31 cellular contexts compared by ENCODE assay signal in the genomic region with DNA sequence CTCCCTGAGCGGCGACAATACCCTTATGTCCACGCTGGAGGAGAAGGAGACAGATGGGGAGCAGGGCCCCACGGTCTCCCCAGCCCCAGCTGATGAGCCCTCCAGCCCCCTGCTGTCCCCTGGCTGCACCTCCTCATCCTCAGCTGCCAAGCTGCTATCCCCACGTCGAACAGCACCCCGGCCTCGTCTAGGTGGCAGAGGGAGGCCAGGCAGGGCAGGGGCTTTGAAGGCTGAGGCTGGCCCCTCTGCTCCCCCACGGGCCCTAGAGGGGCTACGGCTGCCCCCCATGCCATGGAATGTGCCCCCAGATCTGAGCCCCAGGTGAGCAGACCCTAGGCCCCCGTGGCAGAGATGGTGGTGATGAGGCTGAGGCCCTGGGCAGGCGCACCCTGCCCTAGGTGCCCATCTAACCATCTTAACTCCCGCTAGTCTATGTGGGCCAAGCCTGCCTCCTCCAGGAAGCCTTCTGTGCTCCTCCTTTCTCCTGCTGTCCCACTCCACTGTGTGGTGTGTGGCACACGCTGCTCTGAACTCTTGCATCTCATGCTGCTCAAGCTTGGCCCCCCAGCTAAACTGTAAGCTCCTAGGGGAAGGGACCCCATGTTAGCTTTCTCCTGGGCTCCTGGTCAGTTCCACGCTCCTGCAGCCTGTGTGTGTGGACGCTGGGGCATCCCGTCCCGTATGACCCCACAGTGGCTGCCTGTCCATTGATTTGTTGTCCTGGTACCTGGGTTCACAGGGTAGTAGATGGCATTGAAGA. TPM values are rescaled to one million over a fixed set of nuclear protein-coding genes. Genes with fewer than 3 reads are reported as not detected.
A peak's percentile ranks its signal among the peaks of the same experiment; 100 is the strongest.
DNase-seq lines count a peak whose midpoint lies in the region; ATAC-seq, FAIRE-seq and TF ChIP-seq lines count a peak whose summit lies in the region.
"Had no signal": no experiment of that assay in that cellular context is flagged by ENCODE, and none has a peak within 500 bp of the region (broad histone marks: within the 10 kb centered on the region; RNA-seq: fewer than 3 reads in every experiment).

No MANE protein-coding gene starts in this region.

- ATAC-seq in CD8-positive, alpha-beta T cell, result no peak
- ATAC-seq: activated CD4-positive, alpha-beta T cell treated with anti-CD3 and anti-CD28 coated beads for 36 hours; activated naive CD4-positive, alpha-beta T cell treated with anti-CD3 and anti-CD28 coated beads, Interleukin-2, amount 50 U/mL, for 72 hours; left lobe of liver; Panc1; sciatic nerve had no signal

- no peaks in the 10 kb centered on the region for H3K79me2 ChIP-seq in osteoblast (ENCODE audit: insufficient read depth, low read length)

- H3K9me3 Mint-ChIP-seq in CD8-positive, alpha-beta T cell, result no peaks in the 10 kb centered on the region
- H3K9me3 Mint-ChIP-seq: activated naive CD4-positive, alpha-beta T cell treated with anti-CD3 and anti-CD28 coated beads, Interleukin-2, amount 50 U/mL, for 72 hours; activated T-helper 2 cell treated with anti-CD3 and anti-CD28 coated beads, Interferon-gamma antibody, Interleukin-2, Interleukin-4, amounts not matched to agents 10 μg/mL and 5 μg/mL and 100 μg/mL, durations not matched to agents 14 hours and 24 hours and 36 hours; HFFc6; IgD-negative memory B cell; immature natural killer cell; type B pancreatic cell had no signal

- H3K4me1 Mint-ChIP-seq in CD8-positive, alpha-beta T cell (ENCODE audit: low read depth), result peaks cover 16% of the 10 kb centered on the region
- H3K4me1 Mint-ChIP-seq: immature natural killer cell had no signal

- DNase-seq in CD8-positive, alpha-beta T cell, result no peak
- DNase-seq in GM12892 (ENCODE audit: insufficient read length), result no peak
- peak; percentile 65 for DNase-seq in osteoblast (ENCODE audit: insufficient read length, low spot score, missing footprints)
- DNase-seq in GM13977 (ENCODE audit: low spot score), result no peak
- DNase-seq in NCI-H2196 treated with DMSO at 0.1 percent for 48 hours (lab: John Stamatoyannopoulos, UW; ENCODE audit: unreplicated experiment), result no peak
- no peak for DNase-seq in GM19240 (ENCODE audit: insufficient read length, low spot score)
- DNase-seq: activated CD4-positive, alpha-beta T cell treated with anti-CD3 and anti-CD28 coated beads for 36 hours; effector CD8-positive, alpha-beta T cell; HFFc6; immature natural killer cell; NCI-H1048; NCI-H2107; NCI-H748 treated with DMSO at 0.1 percent for 48 hours; SHP77 treated with DMSO at 0.1 percent for 48 hours; stimulated activated CD4-positive, alpha-beta T cell treated with anti-CD3 and anti-CD28 coated beads, Interleukin-4, amount 100 ng/mL, for 1 hour; T1000 had no signal

- no peaks in the 10 kb centered on the region for H4K20me1 ChIP-seq in osteoblast (ENCODE audit: insufficient read depth, low read length)

- no peaks in the 10 kb centered on the region for H3K4me1 ChIP-seq in CD8-positive, alpha-beta T cell (ENCODE audit: insufficient read depth, low read length)
- no peaks in the 10 kb centered on the region for H3K4me1 ChIP-seq in osteoblast (ENCODE audit: insufficient read depth, low read length)
- H3K4me1 ChIP-seq: ascending aorta had no signal

- no peak overlapping the region for H2AFZ ChIP-seq in osteoblast (ENCODE audit: low read length)

- no peak overlapping the region for H3K27ac ChIP-seq in CD8-positive, alpha-beta T cell (ENCODE audit: low read depth, low read length)
- H3K27ac ChIP-seq in cingulate gyrus (ENCODE audit: low read depth, low read length) (peak overlapping the region; percentile 60), osteoblast (ENCODE audit: low read depth, low read length) (no peak overlapping the region)
- H3K27ac ChIP-seq: ascending aorta, C4-2B, neutrophil, VCaP had no signal

- no peaks in the 10 kb centered on the region for H3K9me3 ChIP-seq in CD8-positive, alpha-beta T cell (ENCODE audit: low read length)
- no peaks in the 10 kb centered on the region for H3K9me3 ChIP-seq in osteoblast (ENCODE audit: low read depth, low read length)
- H3K9me3 ChIP-seq: ascending aorta, neutrophil had no signal

- H3K4me3 ChIP-seq in CD8-positive, alpha-beta T cell (ENCODE audit: low read depth, low read length), result no peak overlapping the region
- H3K4me3 ChIP-seq in osteoblast (ENCODE audit: insufficient read depth, low read length), result no peak overlapping the region
- H3K4me3 ChIP-seq: ascending aorta had no signal

- CTCF ChIA-PET in CD8-positive, alpha-beta T cell (lab: Charles Lee), result interaction anchor here (0.6 to 1.0 kb wide), 2 partner anchors 15 to 58 kb away, joined by 3 read pairs; no protein-coding TSS in a partner anchor

- H3K4me3 Mint-ChIP-seq in CD8-positive, alpha-beta T cell, result no peak overlapping the region
- H3K4me3 Mint-ChIP-seq: activated CD4-positive, alpha-beta T cell treated with anti-CD3 and anti-CD28 coated beads for 36 hours; HFFc6; IgD-negative memory B cell; immature natural killer cell; type B pancreatic cell had no signal

- peaks cover 25% of the 10 kb centered on the region for H3K36me3 ChIP-seq in CD8-positive, alpha-beta T cell (ENCODE audit: insufficient read depth, low read length)
- H3K36me3 ChIP-seq in osteoblast (ENCODE audit: insufficient read depth, low read length), result peaks cover 21% of the 10 kb centered on the region

- POLR2A ChIA-PET in CD8-positive, alpha-beta T cell (lab: Charles Lee), result no interaction called here

- in situ Hi-C loops in GM13977 (cut with MboI; ENCODE audit: low pct_unique_long_range_greater_than_20kb, low sequenced_read_pairs, unreplicated experiment), result no loop called here

- peaks cover 40% of the 10 kb centered on the region for H3K36me3 Mint-ChIP-seq in CD8-positive, alpha-beta T cell
- H3K36me3 Mint-ChIP-seq: activated naive CD4-positive, alpha-beta T cell treated with anti-CD3 and anti-CD28 coated beads, Interleukin-2, amount 50 U/mL, for 72 hours; type B pancreatic cell had no signal

- no peaks in the 10 kb centered on the region for H3K27me3 Mint-ChIP-seq in CD8-positive, alpha-beta T cell (ENCODE audit: low read depth)
- H3K27me3 Mint-ChIP-seq: activated CD4-positive, alpha-beta T cell treated with anti-CD3 and anti-CD28 coated beads for 36 hours; progenitor cell of endocrine pancreas had no signal

- H3K4me2 ChIP-seq in osteoblast (ENCODE audit: insufficient read depth, low read length), result no peak overlapping the region

- peak; percentile 49 for TF ChIP-seq POLR2A in GM12892 (IDR thresholded peaks at IDR 0.05; ENCODE audit: low read depth, low read length)

- no peak for TF ChIP-seq CTCF in CD8-positive, alpha-beta T cell (IDR thresholded peaks at IDR 0.05)
- TF ChIP-seq CTCF in osteoblast (IDR thresholded peaks at IDR 0.05; ENCODE audit: extremely low read depth, low read depth, low read length) (no peak), GM13977 (IDR thresholded peaks at IDR 0.05; ENCODE audit: extremely low read depth, insufficient read depth, missing control alignments) (no peak)

- no peaks in the 10 kb centered on the region for H3K27me3 ChIP-seq in CD8-positive, alpha-beta T cell (ENCODE audit: insufficient read depth, low read length)
- H3K27me3 ChIP-seq in osteoblast (ENCODE audit: insufficient read depth, low read length), result peaks cover 15% of the 10 kb centered on the region
- H3K27me3 ChIP-seq: ascending aorta had no signal

- intact Hi-C loops in CD8-positive, alpha-beta T cell (cut with DNase I, micrococcal nuclease), result no loop called here

- H3K27ac Mint-ChIP-seq in CD8-positive, alpha-beta T cell, result peak overlapping the region; percentile 55
- H3K27ac Mint-ChIP-seq: activated CD4-positive, alpha-beta T cell treated with anti-CD3 and anti-CD28 coated beads for 36 hours; activated T-helper 2 cell treated with anti-CD3 and anti-CD28 coated beads, Interferon-gamma antibody, Interleukin-2, Interleukin-4, amounts not matched to agents 10 μg/mL and 5 μg/mL and 100 μg/mL, durations not matched to agents 14 hours and 24 hours and 36 hours; HFFc6; progenitor cell of endocrine pancreas; type B pancreatic cell had no signal

- FAIRE-seq in GM12892 (lab: Jason Lieb, UNC), result no peak
- FAIRE-seq: colon, GM19239 had no signal

RNA-seq across cellular contexts. Expression of gene MCRS1, which starts 12.1 kb away (rescaled TPM):
- 10 to 100 TPM; 63.7 to 70.9 TPM for total RNA-seq in CD8-positive, alpha-beta T cell
- polyA plus RNA-seq in GM12892 (2012; ENCODE audit: missing spikeins), result 36.5 TPM
- 51.0 and 56.5 TPM in 2 replicates for total RNA-seq in osteoblast

RNA-seq across cellular contexts. Expression of gene KCNH3, which starts 17.0 kb away (rescaled TPM):
- 1 to 10 TPM; 3.1 to 3.5 TPM for total RNA-seq in CD8-positive, alpha-beta T cell
- 0.36 TPM for polyA plus RNA-seq in GM12892 (2012; ENCODE audit: missing spikeins)
- not detected in 2 replicates for total RNA-seq in osteoblast
- total RNA-seq: ascending aorta had no signal

RNA-seq across cellular contexts. Expression of gene FAM186B, which starts 49.6 kb away (rescaled TPM):
- 1 to 10 TPM in 1 of 2 experiments, under 1 TPM in 1; 0.50 to 1.0 TPM for total RNA-seq in CD8-positive, alpha-beta T cell
- 1.9 TPM for polyA plus RNA-seq in GM12892 (2012; ENCODE audit: missing spikeins)
- total RNA-seq in osteoblast, result 0.59 and 0.72 TPM in 2 replicates
- total RNA-seq: ascending aorta had no signal
- polyA plus RNA-seq: immature natural killer cell had no signal
